6 cellular contexts compared by ENCODE assay signal in genomic region chr2:217580403-217580802, GRCh38.
DNase-seq lines count a peak whose midpoint lies in the region; ATAC-seq, FAIRE-seq and TF ChIP-seq lines count a peak whose summit lies in the region.
"Not testable (repeated sequence)": the region's sequence is repeated elsewhere in the genome, so short reads cannot be mapped to it uniquely, and the experiment has no call there.

No MANE protein-coding gene starts in this region.

- not testable (repeated sequence) for H3K4me3 ChIP-seq in OCI-LY3 (ENCODE audit: low read length); GM12878

- TF ChIP-seq EP300 in GM12878 (IDR thresholded peaks at IDR 0.05; ENCODE audit: borderline replicate concordance in 1 of 2, control insufficient read depth in 1 of 2, low read depth in 2 of 2, low read length in 2 of 2): not testable (repeated sequence)

- H4K20me1 ChIP-seq in OCI-LY3 (ENCODE audit: insufficient read depth, low read length); GM12878 (ENCODE audit: control insufficient read depth, insufficient read depth): not testable (repeated sequence)

- CTCF ChIA-PET in GM12878 (lab: Yijun Ruan, JAX): not testable (repeated sequence)

- H3K27ac ChIP-seq in OCI-LY3 (ENCODE audit: low read length): peak overlapping the region; percentile 41; the same call in 1 of the 2 replicates
- H3K27ac ChIP-seq in GM12878 (ENCODE audit: control insufficient read depth, insufficient read depth): not testable (repeated sequence)

- not testable (repeated sequence) for TF ChIP-seq RAD21 in GM12878 (IDR thresholded peaks at IDR 0.05; ENCODE audit: insufficient read depth, low read depth, low read length)

- H3K27me3 ChIP-seq in OCI-LY3 (ENCODE audit: low read depth, low read length); GM12878 (replicated peaks in 1 of 2; ENCODE audit: control insufficient read depth in 2 of 2, insufficient read depth in 2 of 2, low read length in 1 of 2): not testable (repeated sequence)

- not testable (repeated sequence) for H3K36me3 ChIP-seq in OCI-LY3 (replicated peaks; ENCODE audit: low read depth, low read length); GM12878 (ENCODE audit: control insufficient read depth in 2 of 2, insufficient read depth in 2 of 2, low read length in 1 of 2)

- not testable (repeated sequence) for TF ChIP-seq POLR2A in GM12878 (IDR thresholded peaks at IDR 0.05; ENCODE audit: low read depth, low read length)

- 0% methylated on average over 1 of the region's 1 CpG for WGBS in GM12878 (ENCODE audit: insufficient coverage, insufficient replicate concordance, low lambda C conversion rate, missing lambda C conversion rate)

- H3K9me3 Mint-ChIP-seq in naive B cell: peaks cover 2 to 14% (median 8%) of the 10 kb centered on the region in 7 donors
- not testable (repeated sequence) for H3K9me3 Mint-ChIP-seq in stimulated activated naive B cell treated with anti-CD40 and anti-IgM and Interleukin-4, amounts not matched to agents 10 μg/mL and 1 μg/mL and 100 μg/mL, for 72 hours

- RAD21 ChIA-PET in GM12878 (lab: Charles Lee; ENCODE audit: unreplicated experiment): not testable (repeated sequence)

- not testable (repeated sequence) for H3K9me3 ChIP-seq in OCI-LY3 (ENCODE audit: insufficient read depth, low read length); GM12878 (replicated peaks; ENCODE audit: control insufficient read depth, insufficient read depth, low read length)

- H3K27ac Mint-ChIP-seq in naive B cell: peak overlapping the region in 1 of 6 donors; percentile 0
- not testable (repeated sequence) for H3K27ac Mint-ChIP-seq in stimulated activated naive B cell treated with anti-CD40 and anti-IgM and Interleukin-4, amounts not matched to agents 10 μg/mL and 1 μg/mL and 100 μg/mL, for 72 hours

- POLR2A ChIA-PET in GM12878 (lab: Charles Lee): not testable (repeated sequence)

- intact Hi-C loops in GM12878 (cut with micrococcal nuclease; ENCODE audit: unreplicated experiment): not testable (repeated sequence)

- H3K9ac ChIP-seq in OCI-LY3 (ENCODE audit: low read length); GM12878 (ENCODE audit: control insufficient read depth, insufficient read depth, low read length): not testable (repeated sequence)

- H3K4me2 ChIP-seq in OCI-LY3 (ENCODE audit: low read length): peak overlapping the region; percentile 1; the same call in 1 of the 2 replicates
- H3K4me2 ChIP-seq in GM12878 (ENCODE audit: control insufficient read depth, insufficient read depth): not testable (repeated sequence)

- SMC1A ChIA-PET in GM12878 (lab: Charles Lee; ENCODE audit: uncharacterized antibody, unreplicated experiment): not testable (repeated sequence)

- DNase-seq in KBM-7: peak; percentile 0
- DNase-seq in GM12878 (ENCODE audit: low read depth, low spot score); naive B cell; stimulated activated naive B cell treated with anti-CD40 and anti-IgM and Interleukin-4, amounts not matched to agents 10 μg/mL and 1 μg/mL and 100 μg/mL, for 72 hours: not testable (repeated sequence)
- peak; percentile 25 for DNase-seq in kidney tubule cell (ENCODE audit: low spot score)

- H2AFZ ChIP-seq in OCI-LY3 (ENCODE audit: low read depth, low read length); GM12878 (ENCODE audit: control insufficient read depth, low read depth, low read length): not testable (repeated sequence)

- not testable (repeated sequence) for H3K4me3 Mint-ChIP-seq in naive B cell; stimulated activated naive B cell treated with anti-CD40 and anti-IgM and Interleukin-4, amounts not matched to agents 10 μg/mL and 1 μg/mL and 100 μg/mL, for 72 hours

- H3K4me1 Mint-ChIP-seq in naive B cell; stimulated activated naive B cell treated with anti-CD40 and anti-IgM and Interleukin-4, amounts not matched to agents 10 μg/mL and 1 μg/mL and 100 μg/mL, for 72 hours: not testable (repeated sequence)

- FAIRE-seq in GM12878 (lab: Jason Lieb, UNC): not testable (repeated sequence)

- peaks cover 11% of the 10 kb centered on the region for H3K4me1 ChIP-seq in OCI-LY3 (ENCODE audit: low read length)
- H3K4me1 ChIP-seq in GM12878 (ENCODE audit: control insufficient read depth, insufficient read depth, low read length): not testable (repeated sequence)

- ATAC-seq in GM12878: not testable (repeated sequence)
- peak; percentile 55 to 66 for ATAC-seq in naive B cell (ENCODE audit: low read depth in 2 of 2)
- ATAC-seq in stimulated activated naive B cell treated with anti-CD40 and anti-IgM and Interleukin-4, amounts not matched to agents 10 μg/mL and 1 μg/mL and 100 μg/mL, for 72 hours (replicated peaks): peak; percentile 75 to 81

- not testable (repeated sequence) for BruUV-seq in GM12878 (replicated peaks; lab: Mats Ljungman, UMichigan)

- in situ Hi-C loops in KBM-7 (cut with MboI; ENCODE audit: low pct_unique_long_range_greater_than_20kb, low sequenced_read_pairs); GM12878 (cut with MboI): not testable (repeated sequence)

- not testable (repeated sequence) for H3K36me3 Mint-ChIP-seq in naive B cell; stimulated activated naive B cell treated with anti-CD40 and anti-IgM and Interleukin-4, amounts not matched to agents 10 μg/mL and 1 μg/mL and 100 μg/mL, for 72 hours

- not testable (repeated sequence) for H3K79me2 ChIP-seq in OCI-LY3 (ENCODE audit: low read length); GM12878 (ENCODE audit: control insufficient read depth, insufficient read depth, low read length)

- not testable (repeated sequence) for TF ChIP-seq CTCF in OCI-LY3 (IDR thresholded peaks at IDR 0.05; ENCODE audit: low read depth, low read length); GM12878 (IDR thresholded peaks at IDR 0.05 in 2 of 3, conservative IDR thresholded peaks at IDR 0.05 in 1 of 3; ENCODE audit: control insufficient read depth in 2 of 3, extremely low read depth in 1 of 3, insufficient read depth in 1 of 3, low read depth in 3 of 3, low read length in 3 of 3)

- H3K27me3 Mint-ChIP-seq in naive B cell; stimulated activated naive B cell treated with anti-CD40 and anti-IgM and Interleukin-4, amounts not matched to agents 10 μg/mL and 1 μg/mL and 100 μg/mL, for 72 hours: not testable (repeated sequence)

TF ChIP-seq in GM12878, 131 proteins besides CTCF, POLR2A, EP300 and RAD21:
- TF ChIP-seq SPI1 (IDR thresholded peaks at IDR 0.05; ENCODE audit: borderline replicate concordance, insufficient read depth, low read depth, low read length): peak; percentile 68; the same call in 1 of the 2 replicates
